Comparison of ENCODE assay signal across 18 cellular contexts in the genomic region with DNA sequence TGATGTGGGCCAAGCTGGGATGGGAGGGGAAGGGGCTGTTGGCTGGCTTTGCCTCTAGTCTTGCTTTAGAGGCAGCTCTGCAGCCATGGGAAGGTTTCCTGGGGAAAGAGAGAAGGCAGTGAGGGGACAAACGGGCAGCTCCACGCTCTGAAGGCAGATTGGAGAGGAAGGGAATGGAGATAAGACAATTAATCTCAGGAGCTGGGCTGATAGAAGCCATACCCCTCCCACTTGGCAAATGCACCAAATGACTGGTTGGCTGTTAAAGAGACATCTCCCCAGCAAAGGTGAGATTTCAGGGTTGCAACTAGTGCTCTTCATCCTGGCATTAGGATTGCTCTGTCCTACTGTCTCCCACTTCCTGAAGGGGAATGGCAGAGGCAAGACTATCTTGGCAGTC. TPM values are rescaled to one million over a fixed set of nuclear protein-coding genes. Genes with fewer than 3 reads are reported as not detected.
DNase-seq lines count a peak whose midpoint lies in the region; ATAC-seq and TF ChIP-seq lines count a peak whose summit lies in the region.
"Had no signal": no experiment of that assay in that cellular context is flagged by ENCODE, and none has a peak within 500 bp of the region (broad histone marks: within the 10 kb centered on the region; RNA-seq: fewer than 3 reads in every experiment).

No MANE protein-coding gene starts in this region.

- no peak for ATAC-seq in esophagus mucosa
- ATAC-seq in GM18868 (IDR thresholded peaks at IDR 0.05; ENCODE audit: unreplicated experiment): no peak
- ATAC-seq: Panc1 had no signal

- WGBS in spleen, 5 donors: 47 to 75% (median 58%) methylated on average over 2 of the region's 2 CpGs

- H3K27me3 Mint-ChIP-seq in activated T-cell treated with anti-CD3 and anti-CD28 coated beads, Interleukin-2, amount 50 U/mL, for 24 hours: no peaks in the 10 kb centered on the region
- H3K27me3 Mint-ChIP-seq in T-helper 1 cell treated with Interleukin-12 subunit alpha and Interleukin-12 subunit beta and Interleukin-4 antibody, amounts not matched to agents 30 μg/mL and 1 μg/mL, for 36 hours (ENCODE audit: low read depth): no peaks in the 10 kb centered on the region

- TF ChIP-seq POLR2A in spleen (IDR thresholded peaks at IDR 0.05): no peak

- peaks cover 4 to 98% (median 66%) of the 10 kb centered on the region in 6 donors for H3K4me1 ChIP-seq in spleen

- H3K27ac ChIP-seq in spleen: peak overlapping the region in 5 of 8 donors; percentile 7 to 95 (median 94)
- H3K27ac ChIP-seq: ovary, SK-N-MC, stomach had no signal

- no peaks in the 10 kb centered on the region for H3K9me3 ChIP-seq in spleen
- H3K9me3 ChIP-seq: ovary, stomach had no signal

- H3K4me1 Mint-ChIP-seq in activated T-cell treated with anti-CD3 and anti-CD28 coated beads, Interleukin-2, amount 50 U/mL, for 24 hours (ENCODE audit: low read depth): peaks cover 85% of the 10 kb centered on the region
- peaks cover 71% of the 10 kb centered on the region for H3K4me1 Mint-ChIP-seq in T-helper 1 cell treated with Interleukin-12 subunit alpha and Interleukin-12 subunit beta and Interleukin-4 antibody, amounts not matched to agents 30 μg/mL and 1 μg/mL, for 36 hours (ENCODE audit: low read depth)

- peaks cover 91% of the 10 kb centered on the region for H3K36me3 Mint-ChIP-seq in activated T-cell treated with anti-CD3 and anti-CD28 coated beads, Interleukin-2, amount 50 U/mL, for 24 hours (ENCODE audit: low read depth)
- peaks cover 83% of the 10 kb centered on the region for H3K36me3 Mint-ChIP-seq in T-helper 1 cell treated with Interleukin-12 subunit alpha and Interleukin-12 subunit beta and Interleukin-4 antibody, amounts not matched to agents 30 μg/mL and 1 μg/mL, for 36 hours (ENCODE audit: low read depth)

- intact Hi-C loops in spleen (cut with DNase I; ENCODE audit: low total_unique reads): loop anchor here (5.0 kb wide), 1 partner anchor 127 kb away; no protein-coding TSS in a partner anchor

- H3K27me3 ChIP-seq in spleen (replicated peaks in 1 of 7): peaks cover 0 to 14% (median 4%) of the 10 kb centered on the region in 7 donors
- H3K27me3 ChIP-seq: ovary had no signal

- peak overlapping the region in 1 of 8 donors; percentile 17 for H3K4me3 ChIP-seq in spleen
- H3K4me3 ChIP-seq: ovary, SK-N-MC, stomach had no signal

- H3K27ac Mint-ChIP-seq in activated T-cell treated with anti-CD3 and anti-CD28 coated beads, Interleukin-2, amount 50 U/mL, for 24 hours: peak overlapping the region; percentile 96
- peak overlapping the region; percentile 93 for H3K27ac Mint-ChIP-seq in T-helper 1 cell treated with Interleukin-12 subunit alpha and Interleukin-12 subunit beta and Interleukin-4 antibody, amounts not matched to agents 30 μg/mL and 1 μg/mL, for 36 hours
- H3K27ac Mint-ChIP-seq: HFFc6 had no signal

- H3K4me3 Mint-ChIP-seq in activated T-cell treated with anti-CD3 and anti-CD28 coated beads, Interleukin-2, amount 50 U/mL, for 24 hours: peak overlapping the region; percentile 92
- peak overlapping the region; percentile 93 for H3K4me3 Mint-ChIP-seq in T-helper 1 cell treated with Interleukin-12 subunit alpha and Interleukin-12 subunit beta and Interleukin-4 antibody, amounts not matched to agents 30 μg/mL and 1 μg/mL, for 36 hours
- H3K4me3 Mint-ChIP-seq: HFFc6 had no signal

- H3K36me3 ChIP-seq in spleen: peaks cover 0 to 17% (median 0%) of the 10 kb centered on the region in 6 donors
- H3K36me3 ChIP-seq: ovary, stomach had no signal

- no peak for TF ChIP-seq CTCF in spleen (IDR thresholded peaks at IDR 0.05 in 8 of 11, conservative IDR thresholded peaks at IDR 0.05 in 3 of 11)

- no peak for DNase-seq in activated T-cell treated with anti-CD3 and anti-CD28 coated beads, Interleukin-2, amount 50 U/mL, for 24 hours
- DNase-seq in activated T-cell treated with anti-CD3 and anti-CD28 coated beads for 4 hours: no peak
- DNase-seq in cerebellar cortex (ENCODE audit: low spot score): peak; percentile 91
- DNase-seq in spleen: no peak
- no peak for DNase-seq in NCI-H748 (lab: John Stamatoyannopoulos, UW; ENCODE audit: unreplicated experiment)
- DNase-seq: ACHN, dermis blood vessel endothelial cell, HFFc6, kidney, NCI-H2107, NCI-H774, ovary, stomach had no signal

- H3K9me3 Mint-ChIP-seq in activated T-cell treated with anti-CD3 and anti-CD28 coated beads, Interleukin-2, amount 50 U/mL, for 24 hours: no peaks in the 10 kb centered on the region
- H3K9me3 Mint-ChIP-seq in T-helper 1 cell treated with Interleukin-12 subunit alpha and Interleukin-12 subunit beta and Interleukin-4 antibody, amounts not matched to agents 30 μg/mL and 1 μg/mL, for 36 hours: no peaks in the 10 kb centered on the region
- H3K9me3 Mint-ChIP-seq: HFFc6 had no signal

RNA-seq across cellular contexts. Expression of a gene that starts 4.7 kb away (rescaled TPM):
- total RNA-seq in spleen (10 to 100 TPM; 13.5 to 25.0 (median 19.2) TPM), esophagus mucosa (21.2 TPM)
- 1 to 10 TPM; 1.5 to 3.4 (median 2.1) TPM for polyA plus RNA-seq in spleen
